ENCODE assay signal across 1 cellular context in the genomic region with DNA sequence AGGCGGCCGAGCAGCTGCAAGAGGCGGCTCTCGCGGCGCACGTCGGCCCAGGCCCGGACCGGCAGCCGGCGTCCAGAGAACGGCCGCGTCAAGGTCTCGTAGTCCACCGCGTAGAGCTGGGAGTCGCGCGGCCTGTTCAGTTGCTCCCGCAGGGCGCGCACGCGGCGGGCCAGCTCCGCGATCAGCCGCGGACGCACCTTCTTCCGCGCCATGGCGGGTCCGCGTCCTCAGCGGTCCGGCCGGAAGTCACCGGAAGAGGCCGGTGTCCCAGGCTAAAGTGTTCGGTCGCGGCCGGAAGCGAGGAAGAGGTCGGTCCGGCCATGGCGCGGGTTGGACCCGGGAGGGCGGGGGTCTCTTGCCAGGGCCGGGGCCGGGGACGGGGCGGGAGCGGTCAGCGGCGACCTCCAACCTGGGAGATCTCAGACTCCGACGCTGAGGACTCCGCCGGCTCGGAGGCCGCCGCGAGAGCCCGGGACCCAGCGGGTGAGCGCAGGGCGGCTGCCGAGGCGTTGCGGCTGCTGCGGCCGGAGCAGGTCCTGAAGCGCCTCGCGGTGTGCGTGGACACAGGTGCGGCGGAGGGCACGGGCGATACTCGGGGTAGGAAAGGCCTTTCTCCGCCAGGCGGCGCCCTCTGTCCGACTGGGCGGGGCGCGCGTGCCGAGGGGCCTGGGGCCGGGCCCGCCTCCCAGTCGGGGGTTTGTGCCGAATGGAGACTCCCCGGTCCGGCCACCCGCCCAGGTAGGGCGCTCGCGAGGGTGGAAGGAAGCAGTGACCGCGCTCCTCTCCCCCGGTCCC.
TF ChIP-seq lines count a peak whose summit lies in the region.

A gene (minus strand): TSS at position 227 of the 795 bp plus-strand sequence. CDS start 15 bp downstream, at position 212.

TF ChIP-seq in HepG2, 621 proteins besides CTCF, POLR2A, EP300 and RAD21 (continues in another document):
- peak; percentile 49; the same call in 1 of the 2 replicates for TF ChIP-seq IRX3 (CRISPR knock-in tag; IDR thresholded peaks at IDR 0.05; ENCODE audit: borderline replicate concordance, low read depth)
- 0 out of 2 replicates have a peak, but pooled peaks have one; percentile 58 for TF ChIP-seq ZNF343 (CRISPR knock-in tag; IDR thresholded peaks at IDR 0.05)
- TF ChIP-seq KDM1A (CRISPR knock-in tag; IDR thresholded peaks at IDR 0.05), result no peak
- peak; percentile 51; the same call in 1 of the 2 replicates for TF ChIP-seq FOSL2 (CRISPR knock-in tag; IDR thresholded peaks at IDR 0.05)
- peak; percentile 89 for TF ChIP-seq MED1 (CRISPR knock-in tag; IDR thresholded peaks at IDR 0.05)
- TF ChIP-seq, protein P1, sequence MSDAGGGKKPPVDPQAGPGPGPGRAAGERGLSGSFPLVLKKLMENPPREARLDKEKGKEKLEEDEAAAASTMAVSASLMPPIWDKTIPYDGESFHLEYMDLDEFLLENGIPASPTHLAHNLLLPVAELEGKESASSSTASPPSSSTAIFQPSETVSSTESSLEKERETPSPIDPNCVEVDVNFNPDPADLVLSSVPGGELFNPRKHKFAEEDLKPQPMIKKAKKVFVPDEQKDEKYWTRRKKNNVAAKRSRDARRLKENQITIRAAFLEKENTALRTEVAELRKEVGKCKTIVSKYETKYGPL (CRISPR knock-in tag; IDR thresholded peaks at IDR 0.05), result no peak
- peak; percentile 10; the same call in 1 of the 2 replicates for TF ChIP-seq NR2F2 (IDR thresholded peaks at IDR 0.05; ENCODE audit: borderline replicate concordance, low read depth)
- TF ChIP-seq, protein P2, sequence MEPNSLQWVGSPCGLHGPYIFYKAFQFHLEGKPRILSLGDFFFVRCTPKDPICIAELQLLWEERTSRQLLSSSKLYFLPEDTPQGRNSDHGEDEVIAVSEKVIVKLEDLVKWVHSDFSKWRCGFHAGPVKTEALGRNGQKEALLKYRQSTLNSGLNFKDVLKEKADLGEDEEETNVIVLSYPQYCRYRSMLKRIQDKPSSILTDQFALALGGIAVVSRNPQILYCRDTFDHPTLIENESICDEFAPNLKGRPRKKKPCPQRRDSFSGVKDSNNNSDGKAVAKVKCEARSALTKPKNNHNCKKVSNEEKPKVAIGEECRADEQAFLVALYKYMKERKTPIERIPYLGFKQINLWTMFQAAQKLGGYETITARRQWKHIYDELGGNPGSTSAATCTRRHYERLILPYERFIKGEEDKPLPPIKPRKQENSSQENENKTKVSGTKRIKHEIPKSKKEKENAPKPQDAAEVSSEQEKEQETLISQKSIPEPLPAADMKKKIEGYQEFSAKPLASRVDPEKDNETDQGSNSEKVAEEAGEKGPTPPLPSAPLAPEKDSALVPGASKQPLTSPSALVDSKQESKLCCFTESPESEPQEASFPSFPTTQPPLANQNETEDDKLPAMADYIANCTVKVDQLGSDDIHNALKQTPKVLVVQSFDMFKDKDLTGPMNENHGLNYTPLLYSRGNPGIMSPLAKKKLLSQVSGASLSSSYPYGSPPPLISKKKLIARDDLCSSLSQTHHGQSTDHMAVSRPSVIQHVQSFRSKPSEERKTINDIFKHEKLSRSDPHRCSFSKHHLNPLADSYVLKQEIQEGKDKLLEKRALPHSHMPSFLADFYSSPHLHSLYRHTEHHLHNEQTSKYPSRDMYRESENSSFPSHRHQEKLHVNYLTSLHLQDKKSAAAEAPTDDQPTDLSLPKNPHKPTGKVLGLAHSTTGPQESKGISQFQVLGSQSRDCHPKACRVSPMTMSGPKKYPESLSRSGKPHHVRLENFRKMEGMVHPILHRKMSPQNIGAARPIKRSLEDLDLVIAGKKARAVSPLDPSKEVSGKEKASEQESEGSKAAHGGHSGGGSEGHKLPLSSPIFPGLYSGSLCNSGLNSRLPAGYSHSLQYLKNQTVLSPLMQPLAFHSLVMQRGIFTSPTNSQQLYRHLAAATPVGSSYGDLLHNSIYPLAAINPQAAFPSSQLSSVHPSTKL (CRISPR knock-in tag; IDR thresholded peaks at IDR 0.05), result no peak
- TF ChIP-seq NONO (IDR thresholded peaks at IDR 0.05), result no peak
- TF ChIP-seq NONO (CRISPR knock-in tag; conservative IDR thresholded peaks at IDR 0.05), result peak; percentile 96
- TF ChIP-seq POLR2G (IDR thresholded peaks at IDR 0.05; ENCODE audit: low read depth, low read length), result peak; percentile 84
- no peak for TF ChIP-seq ZSCAN30 (CRISPR knock-in tag; IDR thresholded peaks at IDR 0.05)
- TF ChIP-seq ZNF34 (CRISPR knock-in tag; IDR thresholded peaks at IDR 0.05; ENCODE audit: borderline replicate concordance), result no peak
- TF ChIP-seq ETV6 (CRISPR knock-in tag; conservative IDR thresholded peaks at IDR 0.05), result no peak; the same call in 1 of the 2 replicates
- peak; percentile 93 for TF ChIP-seq PHF8 (CRISPR knock-in tag; IDR thresholded peaks at IDR 0.05)
- peak; percentile 89 for TF ChIP-seq MTF2 (CRISPR knock-in tag; IDR thresholded peaks at IDR 0.05; ENCODE audit: borderline replicate concordance)
- TF ChIP-seq HNRNPUL1 (IDR thresholded peaks at IDR 0.05; ENCODE audit: low read depth, low read length), result peak; percentile 14; the same call in 1 of the 2 replicates
- no peak for TF ChIP-seq NFATC3 (CRISPR knock-in tag; IDR thresholded peaks at IDR 0.05)
- no peak for TF ChIP-seq PITX1 (CRISPR knock-in tag; IDR thresholded peaks at IDR 0.05)
- TF ChIP-seq, protein P3, sequence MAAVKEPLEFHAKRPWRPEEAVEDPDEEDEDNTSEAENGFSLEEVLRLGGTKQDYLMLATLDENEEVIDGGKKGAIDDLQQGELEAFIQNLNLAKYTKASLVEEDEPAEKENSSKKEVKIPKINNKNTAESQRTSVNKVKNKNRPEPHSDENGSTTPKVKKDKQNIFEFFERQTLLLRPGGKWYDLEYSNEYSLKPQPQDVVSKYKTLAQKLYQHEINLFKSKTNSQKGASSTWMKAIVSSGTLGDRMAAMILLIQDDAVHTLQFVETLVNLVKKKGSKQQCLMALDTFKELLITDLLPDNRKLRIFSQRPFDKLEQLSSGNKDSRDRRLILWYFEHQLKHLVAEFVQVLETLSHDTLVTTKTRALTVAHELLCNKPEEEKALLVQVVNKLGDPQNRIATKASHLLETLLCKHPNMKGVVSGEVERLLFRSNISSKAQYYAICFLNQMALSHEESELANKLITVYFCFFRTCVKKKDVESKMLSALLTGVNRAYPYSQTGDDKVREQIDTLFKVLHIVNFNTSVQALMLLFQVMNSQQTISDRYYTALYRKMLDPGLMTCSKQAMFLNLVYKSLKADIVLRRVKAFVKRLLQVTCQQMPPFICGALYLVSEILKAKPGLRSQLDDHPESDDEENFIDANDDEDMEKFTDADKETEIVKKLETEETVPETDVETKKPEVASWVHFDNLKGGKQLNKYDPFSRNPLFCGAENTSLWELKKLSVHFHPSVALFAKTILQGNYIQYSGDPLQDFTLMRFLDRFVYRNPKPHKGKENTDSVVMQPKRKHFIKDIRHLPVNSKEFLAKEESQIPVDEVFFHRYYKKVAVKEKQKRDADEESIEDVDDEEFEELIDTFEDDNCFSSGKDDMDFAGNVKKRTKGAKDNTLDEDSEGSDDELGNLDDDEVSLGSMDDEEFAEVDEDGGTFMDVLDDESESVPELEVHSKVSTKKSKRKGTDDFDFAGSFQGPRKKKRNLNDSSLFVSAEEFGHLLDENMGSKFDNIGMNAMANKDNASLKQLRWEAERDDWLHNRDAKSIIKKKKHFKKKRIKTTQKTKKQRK (IDR thresholded peaks at IDR 0.05; ENCODE audit: low read length), result no peak
- TF ChIP-seq, protein P4, sequence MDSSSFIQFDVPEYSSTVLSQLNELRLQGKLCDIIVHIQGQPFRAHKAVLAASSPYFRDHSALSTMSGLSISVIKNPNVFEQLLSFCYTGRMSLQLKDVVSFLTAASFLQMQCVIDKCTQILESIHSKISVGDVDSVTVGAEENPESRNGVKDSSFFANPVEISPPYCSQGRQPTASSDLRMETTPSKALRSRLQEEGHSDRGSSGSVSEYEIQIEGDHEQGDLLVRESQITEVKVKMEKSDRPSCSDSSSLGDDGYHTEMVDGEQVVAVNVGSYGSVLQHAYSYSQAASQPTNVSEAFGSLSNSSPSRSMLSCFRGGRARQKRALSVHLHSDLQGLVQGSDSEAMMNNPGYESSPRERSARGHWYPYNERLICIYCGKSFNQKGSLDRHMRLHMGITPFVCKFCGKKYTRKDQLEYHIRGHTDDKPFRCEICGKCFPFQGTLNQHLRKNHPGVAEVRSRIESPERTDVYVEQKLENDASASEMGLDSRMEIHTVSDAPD (CRISPR knock-in tag; IDR thresholded peaks at IDR 0.05), result peak; percentile 48; the same call in 1 of the 2 replicates
- no peak for TF ChIP-seq ZNF891 (CRISPR knock-in tag; IDR thresholded peaks at IDR 0.05)
- no peak; the same call in 1 of the 2 replicates for TF ChIP-seq AKAP8 (CRISPR knock-in tag; IDR thresholded peaks at IDR 0.05)
- TF ChIP-seq FOXP1 (IDR thresholded peaks at IDR 0.05), result no peak
- TF ChIP-seq FOXP1 (CRISPR knock-in tag; IDR thresholded peaks at IDR 0.05), result no peak
- TF ChIP-seq ZSCAN22 (CRISPR knock-in tag; IDR thresholded peaks at IDR 0.05), result no peak
- TF ChIP-seq, protein P5, sequence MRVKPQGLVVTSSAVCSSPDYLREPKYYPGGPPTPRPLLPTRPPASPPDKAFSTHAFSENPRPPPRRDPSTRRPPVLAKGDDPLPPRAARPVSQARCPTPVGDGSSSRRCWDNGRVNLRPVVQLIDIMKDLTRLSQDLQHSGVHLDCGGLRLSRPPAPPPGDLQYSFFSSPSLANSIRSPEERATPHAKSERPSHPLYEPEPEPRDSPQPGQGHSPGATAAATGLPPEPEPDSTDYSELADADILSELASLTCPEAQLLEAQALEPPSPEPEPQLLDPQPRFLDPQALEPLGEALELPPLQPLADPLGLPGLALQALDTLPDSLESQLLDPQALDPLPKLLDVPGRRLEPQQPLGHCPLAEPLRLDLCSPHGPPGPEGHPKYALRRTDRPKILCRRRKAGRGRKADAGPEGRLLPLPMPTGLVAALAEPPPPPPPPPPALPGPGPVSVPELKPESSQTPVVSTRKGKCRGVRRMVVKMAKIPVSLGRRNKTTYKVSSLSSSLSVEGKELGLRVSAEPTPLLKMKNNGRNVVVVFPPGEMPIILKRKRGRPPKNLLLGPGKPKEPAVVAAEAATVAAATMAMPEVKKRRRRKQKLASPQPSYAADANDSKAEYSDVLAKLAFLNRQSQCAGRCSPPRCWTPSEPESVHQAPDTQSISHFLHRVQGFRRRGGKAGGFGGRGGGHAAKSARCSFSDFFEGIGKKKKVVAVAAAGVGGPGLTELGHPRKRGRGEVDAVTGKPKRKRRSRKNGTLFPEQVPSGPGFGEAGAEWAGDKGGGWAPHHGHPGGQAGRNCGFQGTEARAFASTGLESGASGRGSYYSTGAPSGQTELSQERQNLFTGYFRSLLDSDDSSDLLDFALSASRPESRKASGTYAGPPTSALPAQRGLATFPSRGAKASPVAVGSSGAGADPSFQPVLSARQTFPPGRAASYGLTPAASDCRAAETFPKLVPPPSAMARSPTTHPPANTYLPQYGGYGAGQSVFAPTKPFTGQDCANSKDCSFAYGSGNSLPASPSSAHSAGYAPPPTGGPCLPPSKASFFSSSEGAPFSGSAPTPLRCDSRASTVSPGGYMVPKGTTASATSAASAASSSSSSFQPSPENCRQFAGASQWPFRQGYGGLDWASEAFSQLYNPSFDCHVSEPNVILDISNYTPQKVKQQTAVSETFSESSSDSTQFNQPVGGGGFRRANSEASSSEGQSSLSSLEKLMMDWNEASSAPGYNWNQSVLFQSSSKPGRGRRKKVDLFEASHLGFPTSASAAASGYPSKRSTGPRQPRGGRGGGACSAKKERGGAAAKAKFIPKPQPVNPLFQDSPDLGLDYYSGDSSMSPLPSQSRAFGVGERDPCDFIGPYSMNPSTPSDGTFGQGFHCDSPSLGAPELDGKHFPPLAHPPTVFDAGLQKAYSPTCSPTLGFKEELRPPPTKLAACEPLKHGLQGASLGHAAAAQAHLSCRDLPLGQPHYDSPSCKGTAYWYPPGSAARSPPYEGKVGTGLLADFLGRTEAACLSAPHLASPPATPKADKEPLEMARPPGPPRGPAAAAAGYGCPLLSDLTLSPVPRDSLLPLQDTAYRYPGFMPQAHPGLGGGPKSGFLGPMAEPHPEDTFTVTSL (CRISPR knock-in tag; IDR thresholded peaks at IDR 0.05; ENCODE audit: borderline replicate concordance), result no peak
- TF ChIP-seq, protein P6, sequence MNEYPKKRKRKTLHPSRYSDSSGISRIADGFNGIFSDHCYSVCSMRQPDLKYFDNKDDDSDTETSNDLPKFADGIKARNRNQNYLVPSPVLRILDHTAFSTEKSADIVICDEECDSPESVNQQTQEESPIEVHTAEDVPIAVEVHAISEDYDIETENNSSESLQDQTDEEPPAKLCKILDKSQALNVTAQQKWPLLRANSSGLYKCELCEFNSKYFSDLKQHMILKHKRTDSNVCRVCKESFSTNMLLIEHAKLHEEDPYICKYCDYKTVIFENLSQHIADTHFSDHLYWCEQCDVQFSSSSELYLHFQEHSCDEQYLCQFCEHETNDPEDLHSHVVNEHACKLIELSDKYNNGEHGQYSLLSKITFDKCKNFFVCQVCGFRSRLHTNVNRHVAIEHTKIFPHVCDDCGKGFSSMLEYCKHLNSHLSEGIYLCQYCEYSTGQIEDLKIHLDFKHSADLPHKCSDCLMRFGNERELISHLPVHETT (CRISPR knock-in tag; conservative IDR thresholded peaks at IDR 0.05), result peak; percentile 87; the same call in 1 of the 2 replicates
- TF ChIP-seq ZNF564 (CRISPR knock-in tag; IDR thresholded peaks at IDR 0.05), result peak; percentile 86
- TF ChIP-seq GABPB1 (CRISPR knock-in tag; IDR thresholded peaks at IDR 0.05), result peak; percentile 98
- TF ChIP-seq EHMT2 (IDR thresholded peaks at IDR 0.05; ENCODE audit: borderline replicate concordance, low read depth, low read length), result no peak
- TF ChIP-seq TP53 (CRISPR knock-in tag; conservative IDR thresholded peaks at IDR 0.05), result peak; percentile 93
- no peak for TF ChIP-seq ZFP41 (CRISPR knock-in tag; IDR thresholded peaks at IDR 0.05; ENCODE audit: borderline replicate concordance)
- no peak for TF ChIP-seq MTA1 (CRISPR knock-in tag; IDR thresholded peaks at IDR 0.05; ENCODE audit: borderline replicate concordance)
- TF ChIP-seq SRF (IDR thresholded peaks at IDR 0.05; ENCODE audit: low read depth, low read length), result peak; percentile 45; the same call in 1 of the 2 replicates
- no peak for TF ChIP-seq ZFP62 (CRISPR knock-in tag; IDR thresholded peaks at IDR 0.05)
- no peak; the same call in 1 of the 2 replicates for TF ChIP-seq SRY (CRISPR knock-in tag; IDR thresholded peaks at IDR 0.05)
- TF ChIP-seq MZF1 (CRISPR knock-in tag; IDR thresholded peaks at IDR 0.05; ENCODE audit: borderline replicate concordance), result no peak
- no peak; the same call in 1 of the 2 replicates for TF ChIP-seq ZNF543 (CRISPR knock-in tag; IDR thresholded peaks at IDR 0.05)
- no peak for TF ChIP-seq NR2F6 (IDR thresholded peaks at IDR 0.05)
- peak; percentile 44; the same call in 1 of the 2 replicates for TF ChIP-seq NR2F6 (CRISPR knock-in tag; IDR thresholded peaks at IDR 0.05)
- TF ChIP-seq ZNF180 (CRISPR knock-in tag; IDR thresholded peaks at IDR 0.05; ENCODE audit: borderline replicate concordance, low read depth), result peak; percentile 82; the same call in 1 of the 2 replicates
- TF ChIP-seq ZNF468 (CRISPR knock-in tag; IDR thresholded peaks at IDR 0.05), result no peak; the same call in 1 of the 2 replicates
- TF ChIP-seq, protein P7, sequence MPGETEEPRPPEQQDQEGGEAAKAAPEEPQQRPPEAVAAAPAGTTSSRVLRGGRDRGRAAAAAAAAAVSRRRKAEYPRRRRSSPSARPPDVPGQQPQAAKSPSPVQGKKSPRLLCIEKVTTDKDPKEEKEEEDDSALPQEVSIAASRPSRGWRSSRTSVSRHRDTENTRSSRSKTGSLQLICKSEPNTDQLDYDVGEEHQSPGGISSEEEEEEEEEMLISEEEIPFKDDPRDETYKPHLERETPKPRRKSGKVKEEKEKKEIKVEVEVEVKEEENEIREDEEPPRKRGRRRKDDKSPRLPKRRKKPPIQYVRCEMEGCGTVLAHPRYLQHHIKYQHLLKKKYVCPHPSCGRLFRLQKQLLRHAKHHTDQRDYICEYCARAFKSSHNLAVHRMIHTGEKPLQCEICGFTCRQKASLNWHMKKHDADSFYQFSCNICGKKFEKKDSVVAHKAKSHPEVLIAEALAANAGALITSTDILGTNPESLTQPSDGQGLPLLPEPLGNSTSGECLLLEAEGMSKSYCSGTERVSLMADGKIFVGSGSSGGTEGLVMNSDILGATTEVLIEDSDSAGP (CRISPR knock-in tag; IDR thresholded peaks at IDR 0.05; ENCODE audit: borderline replicate concordance), result peak; percentile 93
